ENCODE assay signal across 8 cellular contexts in genomic region chr12:128969480-128970055, GRCh38.
DNase-seq lines count a peak whose midpoint lies in the region; ATAC-seq lines count a peak whose summit lies in the region.

No MANE protein-coding gene starts in this region.

- ATAC-seq in HG02852 (IDR thresholded peaks at IDR 0.05; ENCODE audit: unreplicated experiment), result peak; percentile 85

- DNase-seq in stimulated activated CD4-positive, alpha-beta T cell treated with anti-CD3 and anti-CD28 coated beads, Interleukin-1b, Interleukin-23, amount 100 ng/mL, for 48 hours, result peak; percentile 14
- DNase-seq in stimulated activated CD4-positive, alpha-beta T cell treated with anti-CD3 and anti-CD28 coated beads, Interleukin-4, amount 100 ng/mL, for 24 hours, result no peak
- DNase-seq in NCI-H146 (lab: John Stamatoyannopoulos, UW), result peak; percentile 98
- peak; percentile 58 for DNase-seq in activated CD8-positive, alpha-beta memory T cell treated with anti-CD3 and anti-CD28 coated beads, Interleukin-2, amount 50 U/mL, for 48 hours
- peak; percentile 23 for DNase-seq in kidney glomerular epithelial cell (lab: John Stamatoyannopoulos, UW)
- no peak for DNase-seq in H4 (ENCODE audit: low spot score)
- no peak for DNase-seq in effector CD4-positive, alpha-beta T cell

Comparison
In these comparisons a context has a peak if more than half of its experiments do, and no peak if none do; other contexts are left out.
1. DNase-seq: peak in stimulated activated CD4-positive, alpha-beta T cell treated with anti-CD3 and anti-CD28 coated beads, Interleukin-1b, Interleukin-23, amount 100 ng/mL, for 48 hours (single experiment), NCI-H146 (single experiment), activated CD8-positive, alpha-beta memory T cell treated with anti-CD3 and anti-CD28 coated beads, Interleukin-2, amount 50 U/mL, for 48 hours (single experiment) and kidney glomerular epithelial cell (single experiment); none in stimulated activated CD4-positive, alpha-beta T cell treated with anti-CD3 and anti-CD28 coated beads, Interleukin-4, amount 100 ng/mL, for 24 hours (single experiment), H4 (single experiment) and effector CD4-positive, alpha-beta T cell (single experiment).